1 cellular context compared by ENCODE assay signal in the genomic region with DNA sequence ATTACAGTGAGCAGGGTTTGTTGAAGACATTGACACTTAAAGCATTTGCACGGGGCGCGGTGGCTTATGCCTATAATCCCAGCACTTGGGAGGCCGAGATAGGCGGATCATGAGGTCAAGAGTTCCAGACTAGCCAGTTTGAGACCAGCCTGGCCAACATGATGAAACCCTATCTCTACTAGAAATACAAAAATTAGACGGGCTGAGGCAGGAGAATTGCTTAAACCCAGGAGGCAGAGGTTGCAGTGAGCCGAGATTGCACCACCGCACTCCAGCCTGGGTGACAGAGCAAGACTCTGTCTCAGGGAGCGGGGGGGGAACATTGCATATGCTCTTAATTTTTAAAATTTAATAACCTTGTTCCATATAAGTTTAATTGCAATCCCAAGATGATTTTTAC.
TF ChIP-seq lines count a peak whose summit lies in the region.

No MANE protein-coding gene starts in this region.

TF ChIP-seq in K562, 482 proteins besides CTCF, POLR2A, EP300 and RAD21 (continued from another document):
- TF ChIP-seq, protein P1, sequence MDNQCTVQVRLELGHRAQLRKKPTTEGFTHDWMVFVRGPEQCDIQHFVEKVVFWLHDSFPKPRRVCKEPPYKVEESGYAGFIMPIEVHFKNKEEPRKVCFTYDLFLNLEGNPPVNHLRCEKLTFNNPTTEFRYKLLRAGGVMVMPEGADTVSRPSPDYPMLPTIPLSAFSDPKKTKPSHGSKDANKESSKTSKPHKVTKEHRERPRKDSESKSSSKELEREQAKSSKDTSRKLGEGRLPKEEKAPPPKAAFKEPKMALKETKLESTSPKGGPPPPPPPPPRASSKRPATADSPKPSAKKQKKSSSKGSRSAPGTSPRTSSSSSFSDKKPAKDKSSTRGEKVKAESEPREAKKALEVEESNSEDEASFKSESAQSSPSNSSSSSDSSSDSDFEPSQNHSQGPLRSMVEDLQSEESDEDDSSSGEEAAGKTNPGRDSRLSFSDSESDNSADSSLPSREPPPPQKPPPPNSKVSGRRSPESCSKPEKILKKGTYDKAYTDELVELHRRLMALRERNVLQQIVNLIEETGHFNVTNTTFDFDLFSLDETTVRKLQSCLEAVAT (IDR thresholded peaks at IDR 0.05): no peak
- no peak for TF ChIP-seq CREB1 (IDR thresholded peaks at IDR 0.05)
- TF ChIP-seq CREB1 (CRISPR knock-in tag; IDR thresholded peaks at IDR 0.05): no peak
- TF ChIP-seq, protein P2, sequence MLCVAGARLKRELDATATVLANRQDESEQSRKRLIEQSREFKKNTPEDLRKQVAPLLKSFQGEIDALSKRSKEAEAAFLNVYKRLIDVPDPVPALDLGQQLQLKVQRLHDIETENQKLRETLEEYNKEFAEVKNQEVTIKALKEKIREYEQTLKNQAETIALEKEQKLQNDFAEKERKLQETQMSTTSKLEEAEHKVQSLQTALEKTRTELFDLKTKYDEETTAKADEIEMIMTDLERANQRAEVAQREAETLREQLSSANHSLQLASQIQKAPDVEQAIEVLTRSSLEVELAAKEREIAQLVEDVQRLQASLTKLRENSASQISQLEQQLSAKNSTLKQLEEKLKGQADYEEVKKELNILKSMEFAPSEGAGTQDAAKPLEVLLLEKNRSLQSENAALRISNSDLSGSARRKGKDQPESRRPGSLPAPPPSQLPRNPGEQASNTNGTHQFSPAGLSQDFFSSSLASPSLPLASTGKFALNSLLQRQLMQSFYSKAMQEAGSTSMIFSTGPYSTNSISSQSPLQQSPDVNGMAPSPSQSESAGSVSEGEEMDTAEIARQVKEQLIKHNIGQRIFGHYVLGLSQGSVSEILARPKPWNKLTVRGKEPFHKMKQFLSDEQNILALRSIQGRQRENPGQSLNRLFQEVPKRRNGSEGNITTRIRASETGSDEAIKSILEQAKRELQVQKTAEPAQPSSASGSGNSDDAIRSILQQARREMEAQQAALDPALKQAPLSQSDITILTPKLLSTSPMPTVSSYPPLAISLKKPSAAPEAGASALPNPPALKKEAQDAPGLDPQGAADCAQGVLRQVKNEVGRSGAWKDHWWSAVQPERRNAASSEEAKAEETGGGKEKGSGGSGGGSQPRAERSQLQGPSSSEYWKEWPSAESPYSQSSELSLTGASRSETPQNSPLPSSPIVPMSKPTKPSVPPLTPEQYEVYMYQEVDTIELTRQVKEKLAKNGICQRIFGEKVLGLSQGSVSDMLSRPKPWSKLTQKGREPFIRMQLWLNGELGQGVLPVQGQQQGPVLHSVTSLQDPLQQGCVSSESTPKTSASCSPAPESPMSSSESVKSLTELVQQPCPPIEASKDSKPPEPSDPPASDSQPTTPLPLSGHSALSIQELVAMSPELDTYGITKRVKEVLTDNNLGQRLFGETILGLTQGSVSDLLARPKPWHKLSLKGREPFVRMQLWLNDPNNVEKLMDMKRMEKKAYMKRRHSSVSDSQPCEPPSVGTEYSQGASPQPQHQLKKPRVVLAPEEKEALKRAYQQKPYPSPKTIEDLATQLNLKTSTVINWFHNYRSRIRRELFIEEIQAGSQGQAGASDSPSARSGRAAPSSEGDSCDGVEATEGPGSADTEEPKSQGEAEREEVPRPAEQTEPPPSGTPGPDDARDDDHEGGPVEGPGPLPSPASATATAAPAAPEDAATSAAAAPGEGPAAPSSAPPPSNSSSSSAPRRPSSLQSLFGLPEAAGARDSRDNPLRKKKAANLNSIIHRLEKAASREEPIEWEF (CRISPR knock-in tag; IDR thresholded peaks at IDR 0.05): no peak
- TF ChIP-seq, protein P3, sequence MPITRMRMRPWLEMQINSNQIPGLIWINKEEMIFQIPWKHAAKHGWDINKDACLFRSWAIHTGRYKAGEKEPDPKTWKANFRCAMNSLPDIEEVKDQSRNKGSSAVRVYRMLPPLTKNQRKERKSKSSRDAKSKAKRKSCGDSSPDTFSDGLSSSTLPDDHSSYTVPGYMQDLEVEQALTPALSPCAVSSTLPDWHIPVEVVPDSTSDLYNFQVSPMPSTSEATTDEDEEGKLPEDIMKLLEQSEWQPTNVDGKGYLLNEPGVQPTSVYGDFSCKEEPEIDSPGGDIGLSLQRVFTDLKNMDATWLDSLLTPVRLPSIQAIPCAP (CRISPR knock-in tag; IDR thresholded peaks at IDR 0.05; ENCODE audit: borderline replicate concordance): no peak
- TF ChIP-seq, protein P4, sequence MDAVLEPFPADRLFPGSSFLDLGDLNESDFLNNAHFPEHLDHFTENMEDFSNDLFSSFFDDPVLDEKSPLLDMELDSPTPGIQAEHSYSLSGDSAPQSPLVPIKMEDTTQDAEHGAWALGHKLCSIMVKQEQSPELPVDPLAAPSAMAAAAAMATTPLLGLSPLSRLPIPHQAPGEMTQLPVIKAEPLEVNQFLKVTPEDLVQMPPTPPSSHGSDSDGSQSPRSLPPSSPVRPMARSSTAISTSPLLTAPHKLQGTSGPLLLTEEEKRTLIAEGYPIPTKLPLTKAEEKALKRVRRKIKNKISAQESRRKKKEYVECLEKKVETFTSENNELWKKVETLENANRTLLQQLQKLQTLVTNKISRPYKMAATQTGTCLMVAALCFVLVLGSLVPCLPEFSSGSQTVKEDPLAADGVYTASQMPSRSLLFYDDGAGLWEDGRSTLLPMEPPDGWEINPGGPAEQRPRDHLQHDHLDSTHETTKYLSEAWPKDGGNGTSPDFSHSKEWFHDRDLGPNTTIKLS (IDR thresholded peaks at IDR 0.05; ENCODE audit: borderline replicate concordance, low read depth): no peak
- TF ChIP-seq SPI1 (IDR thresholded peaks at IDR 0.05; ENCODE audit: borderline replicate concordance, low read depth, low read length): no peak
- TF ChIP-seq ARHGAP35 (IDR thresholded peaks at IDR 0.05; ENCODE audit: partially characterized antibody): no peak
- TF ChIP-seq, protein P5, sequence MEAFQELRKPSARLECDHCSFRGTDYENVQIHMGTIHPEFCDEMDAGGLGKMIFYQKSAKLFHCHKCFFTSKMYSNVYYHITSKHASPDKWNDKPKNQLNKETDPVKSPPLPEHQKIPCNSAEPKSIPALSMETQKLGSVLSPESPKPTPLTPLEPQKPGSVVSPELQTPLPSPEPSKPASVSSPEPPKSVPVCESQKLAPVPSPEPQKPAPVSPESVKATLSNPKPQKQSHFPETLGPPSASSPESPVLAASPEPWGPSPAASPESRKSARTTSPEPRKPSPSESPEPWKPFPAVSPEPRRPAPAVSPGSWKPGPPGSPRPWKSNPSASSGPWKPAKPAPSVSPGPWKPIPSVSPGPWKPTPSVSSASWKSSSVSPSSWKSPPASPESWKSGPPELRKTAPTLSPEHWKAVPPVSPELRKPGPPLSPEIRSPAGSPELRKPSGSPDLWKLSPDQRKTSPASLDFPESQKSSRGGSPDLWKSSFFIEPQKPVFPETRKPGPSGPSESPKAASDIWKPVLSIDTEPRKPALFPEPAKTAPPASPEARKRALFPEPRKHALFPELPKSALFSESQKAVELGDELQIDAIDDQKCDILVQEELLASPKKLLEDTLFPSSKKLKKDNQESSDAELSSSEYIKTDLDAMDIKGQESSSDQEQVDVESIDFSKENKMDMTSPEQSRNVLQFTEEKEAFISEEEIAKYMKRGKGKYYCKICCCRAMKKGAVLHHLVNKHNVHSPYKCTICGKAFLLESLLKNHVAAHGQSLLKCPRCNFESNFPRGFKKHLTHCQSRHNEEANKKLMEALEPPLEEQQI (IDR thresholded peaks at IDR 0.05): no peak
- no peak for TF ChIP-seq TARDBP (IDR thresholded peaks at IDR 0.05)
TF ChIP-seq in K562: peak in this region for 45.
